Comparison of ENCODE assay signal across 8 cellular contexts in genomic region chr1:223353939-223354338, GRCh38. TPM values are rescaled to one million over a fixed set of nuclear protein-coding genes. Genes with fewer than 3 reads are reported as not detected.
"Had no signal": no experiment of that assay in that cellular context is flagged by ENCODE, and none has a peak within 500 bp of the region (broad histone marks: within the 10 kb centered on the region; RNA-seq: fewer than 3 reads in every experiment).

No MANE protein-coding gene starts in this region.

- H3K4me2 ChIP-seq: GM23338 had no signal

- ATAC-seq: GM23338 had no signal

- DNase-seq: H9, HCEC 1CT had no signal

- H3K27ac Mint-ChIP-seq: GM23338, H9 had no signal

- FAIRE-seq: H1, H54, HTR-8/SVneo had no signal

- H3K9me3 Mint-ChIP-seq: GM23338, H9, IgD-negative memory B cell had no signal

- H3K4me3 Mint-ChIP-seq: GM23338, H9, IgD-negative memory B cell had no signal

- H3K4me3 ChIP-seq: GM23338 had no signal

- H3K36me3 Mint-ChIP-seq: IgD-negative memory B cell had no signal

- H3K4me1 Mint-ChIP-seq: IgD-negative memory B cell had no signal

- H2AFZ ChIP-seq: GM23338 had no signal

RNA-seq across cellular contexts. Expression of gene CCDC185, which starts 39.3 kb away (rescaled TPM):
- total RNA-seq: H1, H9, HT-29 had no signal
- polyA plus RNA-seq: GM23338, H1, IgD-negative memory B cell had no signal
